31 cellular contexts compared by ENCODE assay signal in genomic region chr5:961711-962240, GRCh38. TPM values are rescaled to one million over a fixed set of nuclear protein-coding genes. Genes with fewer than 3 reads are reported as not detected.
DNase-seq lines count a peak whose midpoint lies in the region; ATAC-seq and TF ChIP-seq lines count a peak whose summit lies in the region.
"Had no signal": no experiment of that assay in that cellular context is flagged by ENCODE, and none has a peak within 500 bp of the region (broad histone marks: within the 10 kb centered on the region; RNA-seq: fewer than 3 reads in every experiment).

No MANE protein-coding gene starts in this region.

- ATAC-seq in DND-41 (ENCODE audit: insufficient read depth, low read depth) (no peak), RWPE2 (ENCODE audit: low read depth) (no peak), GM19467 (IDR thresholded peaks at IDR 0.05; ENCODE audit: unreplicated experiment) (no peak)
- ATAC-seq: heart right ventricle; lower lobe of right lung; mucosa of descending colon; natural killer cell; stimulated activated naive CD8-positive, alpha-beta T cell treated with anti-CD3 and anti-CD28 coated beads, Interleukin-15, Interleukin-2, amounts not matched to agents 100 U/mL and 50 U/mL, for 24 hours; T-cell; WTC11 had no signal

- CTCF ChIA-PET in GM10248 (lab: Yijun Ruan, JAX), result no interaction called here

- H3K4ac ChIP-seq in neuronal stem cell (ENCODE audit: low read length), result no peak overlapping the region

- peak overlapping the region; percentile 99 for H3K14ac ChIP-seq in neuronal stem cell (ENCODE audit: low read length)

- H3K9ac ChIP-seq in DND-41 (ENCODE audit: low read depth, low read length), result peak overlapping the region; percentile 69; the same call in 1 of the 2 replicates
- no peak overlapping the region for H3K9ac ChIP-seq in neuronal stem cell (ENCODE audit: low read depth, low read length, poor library complexity)

- no peak overlapping the region for H3K4me2 ChIP-seq in DND-41 (ENCODE audit: insufficient read depth, low read length)
- H3K4me2 ChIP-seq in neuronal stem cell (ENCODE audit: insufficient read depth, low read length, poor library complexity, severe bottlenecking), result no peak overlapping the region

- no peak overlapping the region for H2BK5ac ChIP-seq in neuronal stem cell (ENCODE audit: low read length)

- peak overlapping the region; percentile 25 for H4K8ac ChIP-seq in neuronal stem cell (ENCODE audit: low read depth, low read length)

- H3K36me3 ChIP-seq in DND-41 (ENCODE audit: insufficient read depth, low read length), result no peaks in the 10 kb centered on the region
- H3K36me3 ChIP-seq in RWPE2 (ENCODE audit: low read depth), result no peaks in the 10 kb centered on the region
- no peaks in the 10 kb centered on the region for H3K36me3 ChIP-seq in neuronal stem cell (replicated peaks in 1 of 2; ENCODE audit: control insufficient read depth in 2 of 2, insufficient read depth in 2 of 2, low read length in 2 of 2)
- H3K36me3 ChIP-seq: heart right ventricle, lower lobe of right lung, SJCRH30, uterus had no signal

- H3K79me1 ChIP-seq in neuronal stem cell (ENCODE audit: low read depth, low read length), result no peaks in the 10 kb centered on the region

- peak overlapping the region; percentile 90 for H2BK15ac ChIP-seq in neuronal stem cell (ENCODE audit: low read length)

- POLR2A ChIA-PET in GM10248 (lab: Yijun Ruan, JAX), result no interaction called here

- peaks cover 79% of the 10 kb centered on the region for H3K4me1 ChIP-seq in DND-41 (ENCODE audit: insufficient read depth, low read length)
- H3K4me1 ChIP-seq in RWPE2 (ENCODE audit: insufficient read depth, poor library complexity, severe bottlenecking), result peaks cover 24% of the 10 kb centered on the region
- H3K4me1 ChIP-seq in neuronal stem cell (ENCODE audit: control insufficient read depth in 2 of 2, insufficient read depth in 1 of 2, low read depth in 1 of 2, low read length in 2 of 2), result peaks cover 4 to 15% of the 10 kb centered on the region in 2 donors

- H3K27me3 ChIP-seq in DND-41 (ENCODE audit: insufficient read depth, low read length, poor library complexity), result peaks cover 10% of the 10 kb centered on the region
- peaks cover 12% of the 10 kb centered on the region for H3K27me3 ChIP-seq in RWPE2 (ENCODE audit: insufficient read depth, poor library complexity, severe bottlenecking)
- H3K27me3 ChIP-seq in neuronal stem cell (ENCODE audit: control insufficient read depth in 3 of 3, insufficient read depth in 3 of 3, low read depth in 1 of 3, low read length in 3 of 3), result no peaks in the 10 kb centered on the region
- H3K27me3 ChIP-seq: testis, uterus had no signal

- H2AFZ ChIP-seq in DND-41 (ENCODE audit: low read depth, low read length) (no peak overlapping the region), neuronal stem cell (ENCODE audit: low read length) (no peak overlapping the region)

- H3K4me3 ChIP-seq in DND-41 (ENCODE audit: low read depth in 1 of 2, low read length in 2 of 2) (no peak overlapping the region), RWPE2 (ENCODE audit: severe bottlenecking) (no peak overlapping the region), neuronal stem cell (ENCODE audit: low read length in 2 of 2) (no peak overlapping the region)
- H3K4me3 ChIP-seq: heart right ventricle, lower lobe of right lung, mucosa of descending colon, SJCRH30, testis, uterus had no signal

- peak overlapping the region; percentile 97 for H3K27ac ChIP-seq in DND-41 (ENCODE audit: low read length)
- H3K27ac ChIP-seq in RWPE2 (ENCODE audit: poor library complexity, severe bottlenecking), result no peak overlapping the region
- no peak overlapping the region for H3K27ac ChIP-seq in neuronal stem cell (replicated peaks; ENCODE audit: low read length)
- H3K27ac ChIP-seq: heart right ventricle, lower lobe of right lung, SJCRH30, testis, uterus had no signal

- H2BK120ac ChIP-seq in neuronal stem cell (ENCODE audit: low read depth, low read length), result peak overlapping the region; percentile 43

- H3K18ac ChIP-seq in neuronal stem cell (ENCODE audit: low read length), result peak overlapping the region; percentile 18

- peak overlapping the region; percentile 64 for H2AK5ac ChIP-seq in neuronal stem cell (ENCODE audit: low read depth, low read length)

- H3K79me2 ChIP-seq in DND-41 (ENCODE audit: insufficient read depth, low read length), result no peaks in the 10 kb centered on the region

- no peak overlapping the region for H4K91ac ChIP-seq in neuronal stem cell (ENCODE audit: low read depth, low read length, poor library complexity)

- peak overlapping the region; percentile 82 for H3K23ac ChIP-seq in neuronal stem cell (ENCODE audit: low read depth, low read length, poor library complexity)

- DNase-seq in NCI-H2171 treated with DMSO at 0.1 percent for 48 hours (lab: John Stamatoyannopoulos, UW), result peak; percentile 54
- no peak for DNase-seq in NCI-H2171 (lab: John Stamatoyannopoulos, UW)
- no peak for DNase-seq in DND-41
- DNase-seq in RWPE2 (ENCODE audit: low spot score), result peak; percentile 52
- DNase-seq in neuronal stem cell (ENCODE audit: low spot score), result no peak
- no peak for DNase-seq in activated CD4-positive, CD25-positive, alpha-beta regulatory T cell treated with anti-CD3 and anti-CD28 coated beads, Interleukin-2, amount 50 U/mL, for 72 hours
- no peak for DNase-seq in GM10248 (ENCODE audit: extremely low spot score)
- DNase-seq: activated naive CD4-positive, alpha-beta T cell treated with Interleukin-2 at 50 U/mL for 16 hours; amniotic stem cell; Calu3; CD4-positive, CD25-positive, alpha-beta regulatory T cell; cerebellar nuclear complex; DMS79; GF-D8; Karpas-422; kidney glomerular epithelial cell; lower lobe of right lung; natural killer cell; NCI-H1417 treated with DMSO at 0.1 percent for 48 hours; NCI-H2081 treated with DMSO at 0.1 percent for 48 hours; NCI-H774; occipital lobe; SJCRH30; stimulated activated naive CD8-positive, alpha-beta T cell treated with anti-CD3 and anti-CD28 coated beads, Interleukin-15, Interleukin-2, amounts not matched to agents 100 U/mL and 50 U/mL, for 24 hours; T-cell; testis; uterus had no signal

- H2BK12ac ChIP-seq in neuronal stem cell (ENCODE audit: low read length), result no peak overlapping the region

- TF ChIP-seq CTCF in DND-41 (IDR thresholded peaks at IDR 0.05; ENCODE audit: borderline replicate concordance, extremely low read depth, low read length, poor library complexity, severe bottlenecking) (no peak), RWPE2 (IDR thresholded peaks at IDR 0.05; ENCODE audit: poor library complexity, severe bottlenecking) (no peak), GM10248 (IDR thresholded peaks at IDR 0.05; ENCODE audit: control extremely low read depth, extremely low read depth, low read depth, missing control alignments) (no peak)

- no peaks in the 10 kb centered on the region for H3K9me3 ChIP-seq in DND-41 (ENCODE audit: insufficient read depth, low read length, severe bottlenecking)
- no peaks in the 10 kb centered on the region for H3K9me3 ChIP-seq in RWPE2 (ENCODE audit: severe bottlenecking)
- no peaks in the 10 kb centered on the region for H3K9me3 ChIP-seq in neuronal stem cell (replicated peaks in 1 of 2; ENCODE audit: control insufficient read depth in 2 of 2, insufficient read depth in 1 of 2, low read depth in 1 of 2, low read length in 2 of 2)
- H3K9me3 ChIP-seq: heart right ventricle, lower lobe of right lung, mucosa of descending colon, SJCRH30, testis, uterus had no signal

- no CpG with 5 or more reads among the region's 24 CpGs for WGBS in neuronal stem cell (ENCODE audit: extremely low coverage in 2 of 2, insufficient read length in 2 of 2, insufficient replicate concordance in 1 of 2), 2 donors

- H4K20me1 ChIP-seq in DND-41 (ENCODE audit: insufficient read depth, low read length), result peaks cover 4% of the 10 kb centered on the region; the same call in 1 of the 2 replicates

RNA-seq across cellular contexts. Expression of gene NKD2, which starts 46.8 kb away (rescaled TPM):
- polyA plus RNA-seq in neuronal stem cell (2013, experiment 1 of 2), result 11.1 TPM
- 11.1 TPM for polyA plus RNA-seq in neuronal stem cell (2013, experiment 2 of 2)
- polyA plus RNA-seq: CD4-positive, CD25-positive, alpha-beta regulatory T cell had no signal

Comparison
In these comparisons a context has a peak if more than half of its experiments do, and no peak if none do; other contexts are left out.
1. DNase-seq: peak in NCI-H2171 treated with DMSO at 0.1 percent for 48 hours (single experiment) and RWPE2 (single experiment); none in NCI-H2171 (single experiment), DND-41 (single experiment), neuronal stem cell (single experiment), activated CD4-positive, CD25-positive, alpha-beta regulatory T cell treated with anti-CD3 and anti-CD28 coated beads, Interleukin-2, amount 50 U/mL, for 72 hours (single experiment) and GM10248 (single experiment).